2 cellular contexts compared by ENCODE assay signal in genomic region chr20:4111440-4112411, GRCh38.
TF ChIP-seq lines count a peak whose summit lies in the region.

No MANE protein-coding gene starts in this region.

TF ChIP-seq in SK-N-SH, 30 proteins besides CTCF, POLR2A, EP300 and RAD21:
- TF ChIP-seq IRF3 (IDR thresholded peaks at IDR 0.05; ENCODE audit: low read depth, low read length) (no peak), MEF2A (IDR thresholded peaks at IDR 0.05; ENCODE audit: borderline replicate concordance, low read depth) (no peak), SIN3A (IDR thresholded peaks at IDR 0.05; ENCODE audit: borderline replicate concordance, low read depth, low read length) (no peak), POLR2AphosphoS5 (IDR thresholded peaks at IDR 0.05; ENCODE audit: low read depth, low read length) (no peak), ELF1 (IDR thresholded peaks at IDR 0.05) (no peak), FOXM1 (IDR thresholded peaks at IDR 0.05; ENCODE audit: low read depth) (no peak), FOSL2 (IDR thresholded peaks at IDR 0.05; ENCODE audit: borderline replicate concordance, low read depth) (no peak), TCF12 (IDR thresholded peaks at IDR 0.05) (no peak), SMC3 (IDR thresholded peaks at IDR 0.05; ENCODE audit: low read depth, low read length) (no peak), RXRA (IDR thresholded peaks at IDR 0.05; ENCODE audit: borderline replicate concordance, low read depth) (no peak), YY1 (IDR thresholded peaks at IDR 0.05; ENCODE audit: low read depth) (no peak), EZH2phosphoT487 (IDR thresholded peaks at IDR 0.05; ENCODE audit: borderline replicate concordance, low read depth) (no peak), GABPA (IDR thresholded peaks at IDR 0.05; ENCODE audit: low read depth) (no peak)

TF ChIP-seq in SK-N-SH treated with all-trans-retinoic acid at 6 μM for 48 hours, 23 proteins besides CTCF, POLR2A, EP300 and RAD21:
- TF ChIP-seq OSR1 (CRISPR knock-in tag; IDR thresholded peaks at IDR 0.05) (no peak), CREB5 (CRISPR knock-in tag; IDR thresholded peaks at IDR 0.05; ENCODE audit: low read depth) (no peak), ZNF565 (CRISPR knock-in tag; conservative IDR thresholded peaks at IDR 0.05; ENCODE audit: low read depth) (no peak), ARNTL (CRISPR knock-in tag; IDR thresholded peaks at IDR 0.05; ENCODE audit: borderline replicate concordance, low read depth) (no peak), ZFP3 (CRISPR knock-in tag; IDR thresholded peaks at IDR 0.05) (no peak), TOX (CRISPR knock-in tag; IDR thresholded peaks at IDR 0.05; ENCODE audit: borderline replicate concordance) (no peak), TCF4 (CRISPR knock-in tag; IDR thresholded peaks at IDR 0.05; ENCODE audit: borderline replicate concordance) (no peak), ZC3H10 (CRISPR knock-in tag; IDR thresholded peaks at IDR 0.05) (no peak), BACH2 (CRISPR knock-in tag; IDR thresholded peaks at IDR 0.05; ENCODE audit: borderline replicate concordance) (no peak), ZNF70 (CRISPR knock-in tag; IDR thresholded peaks at IDR 0.05) (no peak), CSRNP3 (CRISPR knock-in tag; IDR thresholded peaks at IDR 0.05) (no peak), PATZ1 (CRISPR knock-in tag; IDR thresholded peaks at IDR 0.05; ENCODE audit: borderline replicate concordance) (no peak)
